ENCODE assay signal across 23 cellular contexts in the genomic region with DNA sequence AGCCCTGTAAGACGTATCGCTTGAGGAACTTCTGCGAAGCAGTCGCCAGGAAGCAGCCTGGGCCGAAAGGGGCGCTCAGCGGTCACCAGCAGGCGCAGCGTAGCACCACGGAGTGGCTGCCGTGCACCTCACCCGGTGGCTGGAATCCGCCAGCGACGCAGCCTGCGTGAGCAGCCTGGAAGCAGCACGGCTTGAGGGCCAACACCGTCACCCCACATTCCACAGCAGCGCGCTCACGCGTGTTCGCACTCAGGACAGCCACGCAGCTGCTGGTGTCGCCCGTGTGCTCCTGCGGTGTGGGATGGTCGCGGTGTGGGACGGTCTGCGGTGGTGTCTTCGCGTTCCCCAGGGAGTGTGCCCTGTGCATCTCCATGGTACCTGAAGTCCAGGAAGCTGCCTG. TPM values are rescaled to one million over a fixed set of nuclear protein-coding genes. Genes with fewer than 3 reads are reported as not detected.
"Had no signal": no experiment of that assay in that cellular context is flagged by ENCODE, and none has a peak within 500 bp of the region (broad histone marks: within the 10 kb centered on the region; RNA-seq: fewer than 3 reads in every experiment).

No MANE protein-coding gene starts in this region.

- H3K4me3 ChIP-seq: adrenal gland, breast epithelium, coronary artery, gastrocnemius medialis, neural progenitor cell, pancreas, smooth muscle cell, stomach, vagina had no signal

- H3K4me2 ChIP-seq: neural progenitor cell, smooth muscle cell had no signal

- H3K4me1 ChIP-seq: adrenal gland, neural progenitor cell, pancreas had no signal

- H3K9ac ChIP-seq: neural progenitor cell had no signal

- H3K27me3 ChIP-seq: adrenal gland, breast epithelium, gastrocnemius medialis, neural progenitor cell, pancreas, stomach, vagina had no signal

- ATAC-seq: activated CD8-positive, alpha-beta T cell treated with anti-CD3 and anti-CD28 coated beads for 36 hours; activated naive CD4-positive, alpha-beta T cell treated with anti-CD3 and anti-CD28 coated beads, Interleukin-2, amount 50 U/mL, for 72 hours; activated T-cell treated with anti-CD3 and anti-CD28 coated beads, Interleukin-2, amount 50 U/mL, for 72 hours; esophagus mucosa; gastrocnemius medialis; left lobe of liver; pancreas; sciatic nerve; stimulated activated effector memory CD8-positive, alpha-beta T cell treated with anti-CD3 and anti-CD28 coated beads, Interleukin-12 subunit alpha, Interleukin-12 subunit beta, amount 100 ng/mL, for 72 hours had no signal

- H2AFZ ChIP-seq: neural progenitor cell had no signal

- H3K36me3 ChIP-seq: neural progenitor cell had no signal

- DNase-seq: activated CD4-positive, alpha-beta T cell treated with anti-CD3 and anti-CD28 coated beads, Interleukin-2, amount 10 ng/mL, durations not matched to agents 24 days and 14 days; activated CD8-positive, alpha-beta T cell treated with anti-CD3 and anti-CD28 coated beads for 36 hours; activated effector memory CD4-positive, alpha-beta T cell treated with anti-CD3 and anti-CD28 coated beads, Interleukin-2, amount 50 U/mL, for 16 hours; activated T-cell treated with anti-CD3 and anti-CD28 coated beads, Interleukin-2, amount 50 U/mL, for 72 hours; adrenal gland; gastrocnemius medialis; head of caudate nucleus; pancreas; stimulated activated CD4-positive, alpha-beta T cell treated with anti-CD3 and anti-CD28 coated beads, Interleukin-4, amount 100 ng/mL, for 24 hours; stomach; T1000; trophoblast cell had no signal

- H3K4me1 Mint-ChIP-seq: activated CD4-positive, alpha-beta T cell treated with anti-CD3 and anti-CD28 coated beads, Interleukin-2, amount 10 ng/mL, durations not matched to agents 24 days and 14 days; neural progenitor cell had no signal

- H3K27ac ChIP-seq: adrenal gland, breast epithelium, coronary artery, gastrocnemius medialis, neural progenitor cell, pancreas, stomach, vagina had no signal

- H3K9me3 Mint-ChIP-seq: activated CD4-positive, alpha-beta T cell treated with anti-CD3 and anti-CD28 coated beads, Interleukin-2, amount 10 ng/mL, durations not matched to agents 24 days and 14 days; activated CD8-positive, alpha-beta T cell treated with anti-CD3 and anti-CD28 coated beads for 36 hours; activated naive CD4-positive, alpha-beta T cell treated with anti-CD3 and anti-CD28 coated beads, Interleukin-2, amount 50 U/mL, for 72 hours; activated T-cell treated with anti-CD3 and anti-CD28 coated beads, Interleukin-2, amount 50 U/mL, for 72 hours; neural progenitor cell; stimulated activated effector memory CD8-positive, alpha-beta T cell treated with anti-CD3 and anti-CD28 coated beads, Interleukin-12 subunit alpha, Interleukin-12 subunit beta, amount 100 ng/mL, for 72 hours had no signal

- H3K27me3 Mint-ChIP-seq: activated CD4-positive, alpha-beta T cell treated with anti-CD3 and anti-CD28 coated beads, Interleukin-2, amount 10 ng/mL, durations not matched to agents 24 days and 14 days; activated CD8-positive, alpha-beta T cell treated with anti-CD3 and anti-CD28 coated beads for 36 hours had no signal

- H3K4me3 Mint-ChIP-seq: activated CD4-positive, alpha-beta T cell treated with anti-CD3 and anti-CD28 coated beads, Interleukin-2, amount 10 ng/mL, durations not matched to agents 24 days and 14 days; activated CD8-positive, alpha-beta T cell treated with anti-CD3 and anti-CD28 coated beads for 36 hours; activated T-cell treated with anti-CD3 and anti-CD28 coated beads, Interleukin-2, amount 50 U/mL, for 72 hours; neural progenitor cell; stimulated activated effector memory CD8-positive, alpha-beta T cell treated with anti-CD3 and anti-CD28 coated beads, Interleukin-12 subunit alpha, Interleukin-12 subunit beta, amount 100 ng/mL, for 72 hours had no signal

- H3K27ac Mint-ChIP-seq: activated CD4-positive, alpha-beta T cell treated with anti-CD3 and anti-CD28 coated beads, Interleukin-2, amount 10 ng/mL, durations not matched to agents 24 days and 14 days; activated CD8-positive, alpha-beta T cell treated with anti-CD3 and anti-CD28 coated beads for 36 hours had no signal

- H3K9me3 ChIP-seq: adrenal gland, breast epithelium, gastrocnemius medialis, pancreas, stomach, vagina had no signal

RNA-seq across cellular contexts. Expression of gene BAIAP3, which starts 14.4 kb away (rescaled TPM):
- polyA plus RNA-seq: keratinocyte had no signal
